In genomic region chr21:37437376-37438080, GRCh38 we compare ENCODE assay signal across 19 cellular contexts.
DNase-seq lines count a peak whose midpoint lies in the region; ATAC-seq and TF ChIP-seq lines count a peak whose summit lies in the region.
"Had no signal": no experiment of that assay in that cellular context is flagged by ENCODE, and none has a peak within 500 bp of the region (broad histone marks: within the 10 kb centered on the region; RNA-seq: fewer than 3 reads in every experiment).

No MANE protein-coding gene starts in this region.

- no peaks in the 10 kb centered on the region for H3K27me3 ChIP-seq in CD8-positive, alpha-beta memory T cell (ENCODE audit: insufficient read depth, low read length, poor library complexity, severe bottlenecking)
- no peaks in the 10 kb centered on the region for H3K27me3 ChIP-seq in aorta (ENCODE audit: control insufficient read depth in 1 of 2, insufficient read depth in 2 of 2, low read length in 1 of 2)
- H3K27me3 ChIP-seq: colonic mucosa, upper lobe of right lung had no signal

- no peaks in the 10 kb centered on the region for H3K9me3 Mint-ChIP-seq in CD8-positive, alpha-beta memory T cell
- H3K9me3 Mint-ChIP-seq in chondrocyte (ENCODE audit: low read depth) (no peaks in the 10 kb centered on the region), nephron (peaks cover 13% of the 10 kb centered on the region)
- H3K9me3 Mint-ChIP-seq: activated B cell treated with CpG ODN at 0.5 μM for 24 hours; activated CD4-positive, alpha-beta memory T cell treated with anti-CD3 and anti-CD28 coated beads for 36 hours; naive B cell had no signal

- peaks cover 69% of the 10 kb centered on the region for H3K4me1 ChIP-seq in CD8-positive, alpha-beta memory T cell (ENCODE audit: insufficient read depth, low read length)
- H3K4me1 ChIP-seq in aorta (ENCODE audit: control insufficient read depth in 1 of 2, insufficient read depth in 2 of 2, low read length in 2 of 2), result peaks cover 1 to 2% of the 10 kb centered on the region in 2 donors
- H3K4me1 ChIP-seq: colonic mucosa, upper lobe of right lung had no signal

- H3K4me1 Mint-ChIP-seq in CD8-positive, alpha-beta memory T cell, result peaks cover 39 to 59% (median 39%) of the 10 kb centered on the region in 3 donors
- peaks cover 37% of the 10 kb centered on the region for H3K4me1 Mint-ChIP-seq in chondrocyte (ENCODE audit: low read depth)
- H3K4me1 Mint-ChIP-seq in nephron, result peaks cover 26% of the 10 kb centered on the region

- H3K36me3 Mint-ChIP-seq in CD8-positive, alpha-beta memory T cell, result peaks cover 0 to 2% (median 1%) of the 10 kb centered on the region in 3 donors
- H3K36me3 Mint-ChIP-seq in chondrocyte (ENCODE audit: low read depth), result peaks cover 2% of the 10 kb centered on the region
- peaks cover 45% of the 10 kb centered on the region for H3K36me3 Mint-ChIP-seq in nephron (ENCODE audit: low read depth)
- H3K36me3 Mint-ChIP-seq: naive B cell had no signal

- peak overlapping the region in 7 of 8 donors; percentile 21 to 73 (median 52) for H3K27ac Mint-ChIP-seq in CD8-positive, alpha-beta memory T cell
- H3K27ac Mint-ChIP-seq in chondrocyte (ENCODE audit: unreplicated experiment) (peak overlapping the region; percentile 6), nephron (peak overlapping the region in 2 of 3 experiments; percentile 34 to 37)
- H3K27ac Mint-ChIP-seq: activated B cell treated with CpG ODN at 0.5 μM for 24 hours; activated CD4-positive, alpha-beta memory T cell treated with anti-CD3 and anti-CD28 coated beads for 36 hours; activated naive CD4-positive, alpha-beta T cell treated with anti-CD3 and anti-CD28 coated beads for 36 hours had no signal

- H3K27me3 Mint-ChIP-seq in CD8-positive, alpha-beta memory T cell, result no peaks in the 10 kb centered on the region
- H3K27me3 Mint-ChIP-seq in chondrocyte (ENCODE audit: low read depth) (no peaks in the 10 kb centered on the region), nephron (ENCODE audit: low read depth) (no peaks in the 10 kb centered on the region)
- H3K27me3 Mint-ChIP-seq: activated B cell treated with CpG ODN at 0.5 μM for 24 hours; activated CD4-positive, alpha-beta memory T cell treated with anti-CD3 and anti-CD28 coated beads for 36 hours; naive B cell had no signal

- no peaks in the 10 kb centered on the region for H3K36me3 ChIP-seq in CD8-positive, alpha-beta memory T cell (ENCODE audit: insufficient read depth, low read length)
- no peaks in the 10 kb centered on the region for H3K36me3 ChIP-seq in aorta (ENCODE audit: control insufficient read depth in 1 of 2, insufficient read depth in 2 of 2, low read length in 1 of 2)
- H3K36me3 ChIP-seq: colonic mucosa, upper lobe of right lung had no signal

- POLR2A ChIA-PET in CD8-positive, alpha-beta memory T cell (lab: Charles Lee), result no interaction called here

- H3K4me3 Mint-ChIP-seq in CD8-positive, alpha-beta memory T cell, result peak overlapping the region in 2 of 7 donors; percentile 18 to 24
- no peak overlapping the region for H3K4me3 Mint-ChIP-seq in chondrocyte (ENCODE audit: unreplicated experiment)
- H3K4me3 Mint-ChIP-seq in nephron, result no peak overlapping the region
- H3K4me3 Mint-ChIP-seq: activated B cell treated with CpG ODN at 0.5 μM for 24 hours; activated CD4-positive, alpha-beta memory T cell treated with anti-CD3 and anti-CD28 coated beads for 36 hours; activated naive CD4-positive, alpha-beta T cell treated with anti-CD3 and anti-CD28 coated beads for 36 hours had no signal

- WGBS in aorta, 2 donors, result 21 to 33% methylated on average over 1 of the region's 1 CpG

- no peak for TF ChIP-seq CTCF in chondrocyte (IDR thresholded peaks at IDR 0.05)
- TF ChIP-seq CTCF in nephron (IDR thresholded peaks at IDR 0.05; ENCODE audit: unreplicated experiment in 3 of 3), result no peak

- no peak overlapping the region for H3K27ac ChIP-seq in CD8-positive, alpha-beta memory T cell (ENCODE audit: low read depth, low read length)
- no peak overlapping the region for H3K27ac ChIP-seq in aorta (ENCODE audit: low read depth in 1 of 2, low read length in 2 of 2)
- H3K27ac ChIP-seq: colonic mucosa, upper lobe of right lung had no signal

- DNase-seq in CD8-positive, alpha-beta memory T cell, result no peak
- DNase-seq in LHCN-M2 (ENCODE audit: low read depth) (peak; percentile 36), chondrocyte (ENCODE audit: low spot score) (no peak), RKO (ENCODE audit: low spot score) (no peak), foreskin melanocyte (no peak), aorta (no peak)
- no peak for DNase-seq in stimulated activated naive CD4-positive, alpha-beta T cell (lab: John Stamatoyannopoulos, UW)
- DNase-seq: activated B cell treated with CpG ODN at 0.5 μM for 24 hours; activated CD4-positive, alpha-beta memory T cell treated with anti-CD3 and anti-CD28 coated beads for 36 hours; activated naive CD4-positive, alpha-beta T cell treated with anti-CD3 and anti-CD28 coated beads for 36 hours; colonic mucosa; H7; naive B cell; NCI-H1105 treated with DMSO at 0.1 percent for 48 hours; NCI-H510A; stimulated activated CD4-positive, alpha-beta T cell treated with anti-CD3 and anti-CD28 coated beads, Interleukin-4, amount 100 ng/mL, for 4 hours; T-helper 9 cell; upper lobe of right lung had no signal

- no peak for ATAC-seq in aorta (ENCODE audit: low FRiP score)
- ATAC-seq: upper lobe of right lung had no signal

- CTCF ChIA-PET in CD8-positive, alpha-beta memory T cell (lab: Charles Lee), result no interaction called here

- no peaks in the 10 kb centered on the region for H3K9me3 ChIP-seq in CD8-positive, alpha-beta memory T cell (ENCODE audit: low read length)
- H3K9me3 ChIP-seq in aorta (ENCODE audit: control insufficient read depth, low read length), result no peaks in the 10 kb centered on the region
- H3K9me3 ChIP-seq: colonic mucosa, upper lobe of right lung had no signal

- no peak overlapping the region for H3K4me3 ChIP-seq in CD8-positive, alpha-beta memory T cell (ENCODE audit: low read length)
- H3K4me3 ChIP-seq in aorta (ENCODE audit: low read length in 2 of 2), result no peak overlapping the region
- H3K4me3 ChIP-seq: colonic mucosa, upper lobe of right lung had no signal

- intact Hi-C loops in aorta (cut with DNase I), result no loop called here
